10 cellular contexts compared by ENCODE assay signal in the genomic region with DNA sequence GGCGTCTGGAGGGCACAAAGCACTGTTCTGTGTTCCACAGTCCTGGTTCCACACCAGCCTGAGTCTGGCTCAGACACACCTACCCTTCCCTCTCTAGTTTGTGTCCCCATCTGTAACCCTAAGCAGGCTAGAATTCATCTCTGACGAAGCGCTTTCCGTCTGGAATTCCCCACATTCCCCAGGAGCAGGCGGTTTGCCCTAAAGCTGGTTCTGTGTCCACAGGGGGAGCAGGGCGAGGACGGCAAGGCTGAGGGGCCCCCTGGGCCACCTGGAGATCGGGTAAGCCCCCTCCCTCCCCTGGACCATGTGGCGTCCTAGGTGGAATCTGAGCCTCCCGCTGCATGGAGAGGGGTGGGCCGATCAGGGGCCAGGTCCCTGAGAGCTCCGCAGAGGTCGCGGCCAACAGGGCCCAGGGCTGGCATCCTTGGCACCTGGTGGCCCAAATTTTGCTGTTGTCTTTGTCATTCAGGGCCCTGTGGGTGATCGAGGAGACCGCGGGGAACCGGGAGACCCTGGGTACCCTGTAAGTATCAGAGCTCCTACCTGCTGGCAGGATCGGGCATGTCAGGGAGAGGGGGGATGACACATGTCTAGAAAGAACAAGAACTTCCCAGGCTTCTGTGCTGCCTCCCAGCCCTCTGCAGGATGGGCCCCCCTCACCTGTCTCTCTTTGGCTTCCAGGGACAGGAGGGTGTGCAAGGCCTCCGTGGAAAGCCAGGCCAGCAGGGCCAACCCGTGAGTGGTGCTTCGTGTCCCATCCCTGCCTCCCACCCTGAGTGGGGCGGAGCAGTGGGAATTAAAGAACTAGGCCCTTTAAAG. TPM values are rescaled to one million over a fixed set of nuclear protein-coding genes. Genes with fewer than 3 reads are reported as not detected.
DNase-seq lines count a peak whose midpoint lies in the region; ATAC-seq, FAIRE-seq and TF ChIP-seq lines count a peak whose summit lies in the region.
"Had no signal": no experiment of that assay in that cellular context is flagged by ENCODE, and none has a peak within 500 bp of the region (broad histone marks: within the 10 kb centered on the region; RNA-seq: fewer than 3 reads in every experiment).

No MANE protein-coding gene starts in this region.

- no peaks in the 10 kb centered on the region for H3K36me3 Mint-ChIP-seq in activated naive CD4-positive, alpha-beta T cell treated with anti-CD3 and anti-CD28 coated beads, Interleukin-2, amount 10 ng/mL, durations not matched to agents 7 days and 5 days
- H3K36me3 Mint-ChIP-seq in brain, result peaks cover 17% of the 10 kb centered on the region

- H3K36me3 ChIP-seq in left lung, result peaks cover 3 to 8% of the 10 kb centered on the region in 2 donors

- peak; percentile 11 for DNase-seq in activated naive CD4-positive, alpha-beta T cell treated with anti-CD3 and anti-CD28 coated beads, Interleukin-2, amount 10 ng/mL, durations not matched to agents 7 days and 5 days
- DNase-seq in activated naive CD4-positive, alpha-beta T cell (lab: John Stamatoyannopoulos, UW), result no peak
- DNase-seq in left lung (peak; percentile 30 to 68), urothelium cell line (ENCODE audit: low spot score) (peak; percentile 35), activated T-cell treated with anti-CD3 and anti-CD28 coated beads for 4 hours (no peak), NCI-H146 treated with DMSO at 0.1 percent for 48 hours (lab: John Stamatoyannopoulos, UW; ENCODE audit: unreplicated experiment) (no peak), NCI-H2227 treated with DMSO at 0.1 percent for 48 hours (lab: John Stamatoyannopoulos, UW) (no peak)

- H3K27me3 Mint-ChIP-seq in activated naive CD4-positive, alpha-beta T cell treated with anti-CD3 and anti-CD28 coated beads, Interleukin-2, amount 10 ng/mL, durations not matched to agents 7 days and 5 days, result peaks cover 17% of the 10 kb centered on the region
- no peaks in the 10 kb centered on the region for H3K27me3 Mint-ChIP-seq in brain

- H3K4me1 ChIP-seq in left lung, result no peaks in the 10 kb centered on the region

- no peak overlapping the region for H3K4me3 Mint-ChIP-seq in activated naive CD4-positive, alpha-beta T cell treated with anti-CD3 and anti-CD28 coated beads, Interleukin-2, amount 10 ng/mL, durations not matched to agents 7 days and 5 days
- peak overlapping the region in 1 of 5 experiments; percentile 9 for H3K4me3 Mint-ChIP-seq in brain

- no peak for FAIRE-seq in urothelium cell line (lab: Jason Lieb, UNC)
- FAIRE-seq: endothelial cell of umbilical vein had no signal

- CTCF ChIA-PET in activated naive CD4-positive, alpha-beta T cell treated with anti-CD3 and anti-CD28 coated beads, Interleukin-2, amount 10 ng/mL, durations not matched to agents 7 days and 5 days (lab: Charles Lee), result interaction anchor here (0.7 to 1.7 kb wide), 3 partner anchors 135 to 206 kb away, joined by 3 to 8 read pairs (median 8); no protein-coding TSS in a partner anchor

- H3K27ac Mint-ChIP-seq in activated naive CD4-positive, alpha-beta T cell treated with anti-CD3 and anti-CD28 coated beads, Interleukin-2, amount 10 ng/mL, durations not matched to agents 7 days and 5 days, result no peak overlapping the region
- peak overlapping the region in 3 of 5 experiments; percentile 60 to 76 (median 60) for H3K27ac Mint-ChIP-seq in brain

- H3K4me3 ChIP-seq in left lung, result no peak overlapping the region

- ATAC-seq in left lung, result no peak

- H3K27me3 ChIP-seq in left lung, result peaks cover 0 to 19% of the 10 kb centered on the region in 2 donors

- no peaks in the 10 kb centered on the region for H3K9me3 ChIP-seq in left lung

- H3K4me1 Mint-ChIP-seq in activated naive CD4-positive, alpha-beta T cell treated with anti-CD3 and anti-CD28 coated beads, Interleukin-2, amount 10 ng/mL, durations not matched to agents 7 days and 5 days, result no peaks in the 10 kb centered on the region
- peaks cover 31% of the 10 kb centered on the region for H3K4me1 Mint-ChIP-seq in brain

- intact Hi-C loops in left lung (cut with DNase I), result loop anchor here in 1 of 2 donors (10.0 kb wide), 1 partner anchor 134 kb away; a partner anchor contains a TSS

- no peaks in the 10 kb centered on the region for H3K9me3 Mint-ChIP-seq in activated naive CD4-positive, alpha-beta T cell treated with anti-CD3 and anti-CD28 coated beads, Interleukin-2, amount 10 ng/mL, durations not matched to agents 7 days and 5 days
- H3K9me3 Mint-ChIP-seq in brain, result peaks cover 0 to 3% (median 2%) of the 10 kb centered on the region in 5 experiments

- H3K27ac ChIP-seq in left lung, result no peak overlapping the region
- H3K27ac ChIP-seq: C4-2B had no signal

- TF ChIP-seq CTCF in brain (conservative IDR thresholded peaks at IDR 0.05) (no peak), left lung (IDR thresholded peaks at IDR 0.05) (no peak)

RNA-seq across cellular contexts. Expression of a gene that starts 34.5 kb away (rescaled TPM):
- 3.2 TPM for polyA plus RNA-seq in brain (ENCODE audit: insufficient read depth, low read depth, low replicate concordance)
- total RNA-seq in left lung, result 10 to 100 TPM in 1 of 2 donors, 1 to 10 TPM in 1; 6.9 to 87.0 TPM
- total RNA-seq: endothelial cell of umbilical vein had no signal
- polyA plus RNA-seq: endothelial cell of umbilical vein had no signal

RNA-seq across cellular contexts. Expression of a gene that starts 41.2 kb away (rescaled TPM):
- 0.49 TPM for polyA plus RNA-seq in brain (ENCODE audit: insufficient read depth, low read depth, low replicate concordance)
- total RNA-seq in left lung, result 10 to 100 TPM in 1 of 2 donors, 1 to 10 TPM in 1; 3.4 to 29.9 TPM
- total RNA-seq: endothelial cell of umbilical vein had no signal
- polyA plus RNA-seq: endothelial cell of umbilical vein had no signal

Comparison
In these comparisons a context has a peak if more than half of its experiments do, and no peak if none do; other contexts are left out.
1. DNase-seq: peak in activated naive CD4-positive, alpha-beta T cell treated with anti-CD3 and anti-CD28 coated beads, Interleukin-2, amount 10 ng/mL, durations not matched to agents 7 days and 5 days (single experiment), left lung (2 of 2) and urothelium cell line (single experiment); none in activated naive CD4-positive, alpha-beta T cell (0 of 4), activated T-cell treated with anti-CD3 and anti-CD28 coated beads for 4 hours (single experiment), NCI-H146 treated with DMSO at 0.1 percent for 48 hours (single experiment) and NCI-H2227 treated with DMSO at 0.1 percent for 48 hours (single experiment).